Comparison of ENCODE assay signal across 8 cellular contexts in the genomic region with DNA sequence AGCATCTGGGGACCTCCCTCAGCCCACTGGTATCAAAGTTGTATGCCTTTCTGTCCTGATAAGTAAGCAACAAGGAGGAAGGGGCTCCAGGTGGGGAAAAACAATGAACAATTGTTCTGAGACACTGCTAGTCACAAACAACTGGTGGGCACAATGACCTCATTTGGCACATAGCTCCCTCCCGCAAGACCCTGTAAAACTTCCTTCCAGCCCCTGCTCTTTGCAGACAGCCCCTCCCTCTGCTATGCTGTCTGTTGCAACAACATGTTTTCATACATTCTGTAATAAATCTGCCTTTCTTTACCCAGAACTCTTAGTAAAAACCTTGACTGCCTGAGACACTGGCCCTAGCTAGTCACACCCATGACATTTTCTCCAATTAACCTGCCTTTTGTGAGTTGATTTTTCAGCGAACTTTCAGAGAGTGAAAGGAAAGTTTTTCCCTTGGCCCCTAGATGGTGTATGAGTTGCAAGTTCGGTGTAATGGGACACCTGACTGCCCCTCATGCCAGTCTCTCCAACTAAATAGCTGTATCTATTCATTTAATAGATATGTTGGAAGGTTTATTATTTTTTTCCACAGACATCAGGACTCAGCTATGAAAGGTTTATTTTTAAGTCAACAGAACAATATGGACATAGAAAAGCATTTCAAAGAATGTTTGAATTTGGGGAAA.
DNase-seq lines count a peak whose midpoint lies in the region; ATAC-seq, FAIRE-seq and TF ChIP-seq lines count a peak whose summit lies in the region.
"Had no signal": no experiment of that assay in that cellular context is flagged by ENCODE, and none has a peak within 500 bp of the region (broad histone marks: within the 10 kb centered on the region; RNA-seq: fewer than 3 reads in every experiment).

No MANE protein-coding gene starts in this region.

- intact Hi-C loops in posterior cingulate gyrus (cut with DNase I) = no loop called here

- H3K4me3 ChIP-seq in fibroblast of villous mesenchyme (ENCODE audit: low read depth, low read length) (no peak overlapping the region), retinal pigment epithelial cell (ENCODE audit: low read length) (no peak overlapping the region)

- DNase-seq in GM19239 (ENCODE audit: insufficient read length, low spot score) (no peak), RKO (ENCODE audit: low spot score) (peak; percentile 17), fibroblast of villous mesenchyme (ENCODE audit: low read depth) (peak; percentile 3), retinal pigment epithelial cell (ENCODE audit: low read depth) (no peak), COLO668 (lab: John Stamatoyannopoulos, UW; ENCODE audit: unreplicated experiment) (no peak), posterior cingulate gyrus (no peak)
- DNase-seq: activated CD4-positive, alpha-beta T cell treated with anti-CD3 and anti-CD28 coated beads for 4 hours had no signal

- ATAC-seq in GM18868 (IDR thresholded peaks at IDR 0.05; ENCODE audit: unreplicated experiment) = no peak

- FAIRE-seq in GM19239 (lab: Jason Lieb, UNC) = peak; percentile 70

- peak; percentile 21 for TF ChIP-seq CTCF in fibroblast of villous mesenchyme (IDR thresholded peaks at IDR 0.05; ENCODE audit: insufficient read depth, low read depth, low read length)
- TF ChIP-seq CTCF in retinal pigment epithelial cell (conservative IDR thresholded peaks at IDR 0.05; ENCODE audit: low read depth, low read length) = peak; percentile 51

Comparison
In these comparisons a context has a peak if more than half of its experiments do, and no peak if none do; other contexts are left out.
1. DNase-seq: peak in RKO (single experiment) and fibroblast of villous mesenchyme (single experiment); none in GM19239 (single experiment), retinal pigment epithelial cell (single experiment), COLO668 (single experiment) and posterior cingulate gyrus (0 of 10).